In genomic region chr1:45542591-45542990, GRCh38 we compare ENCODE assay signal across 1 cellular context.
TF ChIP-seq lines count a peak whose summit lies in the region.

No MANE protein-coding gene starts in this region.

TF ChIP-seq in HepG2, 621 proteins besides CTCF, POLR2A, EP300 and RAD21 (continued from another document and continues in another):
- no peak for TF ChIP-seq FOXA1 (IDR thresholded peaks at IDR 0.05)
- peak; percentile 41 for TF ChIP-seq FOXA1 (CRISPR knock-in tag; IDR thresholded peaks at IDR 0.05)
- no peak for TF ChIP-seq PCBP2 (optimal IDR thresholded peaks at IDR 0.05; ENCODE audit: low read depth, low read length, poor library complexity, severe bottlenecking)
- no peak for TF ChIP-seq HOXA7 (CRISPR knock-in tag; IDR thresholded peaks at IDR 0.05)
- no peak for TF ChIP-seq U2AF2 (IDR thresholded peaks at IDR 0.05; ENCODE audit: low read depth, low read length)
- peak; percentile 83; the same call in 1 of the 2 replicates for TF ChIP-seq RCOR2 (CRISPR knock-in tag; IDR thresholded peaks at IDR 0.05)
- TF ChIP-seq DRAP1 (CRISPR knock-in tag; IDR thresholded peaks at IDR 0.05), result no peak
- peak; percentile 16; the same call in 1 of the 2 replicates for TF ChIP-seq STAG1 (CRISPR knock-in tag; IDR thresholded peaks at IDR 0.05)
- no peak for TF ChIP-seq ZNF589 (CRISPR knock-in tag; conservative IDR thresholded peaks at IDR 0.05)
- no peak for TF ChIP-seq ZBTB42 (CRISPR knock-in tag; IDR thresholded peaks at IDR 0.05)
- TF ChIP-seq ATF7-NPFF (CRISPR knock-in tag; IDR thresholded peaks at IDR 0.05; ENCODE audit: low read depth), result no peak
- no peak for TF ChIP-seq MEIS1 (CRISPR knock-in tag; IDR thresholded peaks at IDR 0.05; ENCODE audit: borderline replicate concordance)
- TF ChIP-seq NAIF1 (CRISPR knock-in tag; IDR thresholded peaks at IDR 0.05; ENCODE audit: borderline replicate concordance), result no peak
- TF ChIP-seq ZNF264 (CRISPR knock-in tag; IDR thresholded peaks at IDR 0.05), result peak; percentile 85; the same call in 1 of the 2 replicates
- peak; percentile 73 for TF ChIP-seq POGZ (CRISPR knock-in tag; IDR thresholded peaks at IDR 0.05)
- peak; percentile 86; the same call in 1 of the 2 replicates for TF ChIP-seq HOMEZ (CRISPR knock-in tag; IDR thresholded peaks at IDR 0.05; ENCODE audit: low read depth)
- peak; percentile 40; the same call in 1 of the 2 replicates for TF ChIP-seq CREM (IDR thresholded peaks at IDR 0.05)
- no peak for TF ChIP-seq CREM (CRISPR knock-in tag; IDR thresholded peaks at IDR 0.05)
- no peak for TF ChIP-seq THAP8 (CRISPR knock-in tag; IDR thresholded peaks at IDR 0.05; ENCODE audit: borderline replicate concordance)
- TF ChIP-seq AHDC1 (CRISPR knock-in tag; IDR thresholded peaks at IDR 0.05; ENCODE audit: borderline replicate concordance), result peak; percentile 71
- TF ChIP-seq CHD2 (IDR thresholded peaks at IDR 0.05; ENCODE audit: low read depth, low read length), result no peak
- peak; percentile 35; the same call in 1 of the 2 replicates for TF ChIP-seq ZNF652 (CRISPR knock-in tag; IDR thresholded peaks at IDR 0.05; ENCODE audit: borderline replicate concordance, low read depth)
- peak; percentile 80 for TF ChIP-seq ZEB1 (IDR thresholded peaks at IDR 0.05; ENCODE audit: insufficient replicate concordance, low read depth)
- peak; percentile 60 for TF ChIP-seq IRF2 (CRISPR knock-in tag; IDR thresholded peaks at IDR 0.05)
- no peak for TF ChIP-seq ZNF549 (CRISPR knock-in tag; IDR thresholded peaks at IDR 0.05)
- no peak for TF ChIP-seq KDM5B (CRISPR knock-in tag; IDR thresholded peaks at IDR 0.05; ENCODE audit: borderline replicate concordance)
- no peak for TF ChIP-seq TCF12 (IDR thresholded peaks at IDR 0.05)
- no peak for TF ChIP-seq TCF12 (CRISPR knock-in tag; IDR thresholded peaks at IDR 0.05)
- no peak for TF ChIP-seq ZNF280B (CRISPR knock-in tag; IDR thresholded peaks at IDR 0.05; ENCODE audit: borderline replicate concordance)
- 0 out of 2 replicates have a peak, but pooled peaks have one; percentile 45 for TF ChIP-seq YEATS2 (CRISPR knock-in tag; IDR thresholded peaks at IDR 0.05; ENCODE audit: borderline replicate concordance)
- peak; percentile 25; the same call in 1 of the 2 replicates for TF ChIP-seq GABPB1 (CRISPR knock-in tag; IDR thresholded peaks at IDR 0.05)
- no peak for TF ChIP-seq THAP9 (CRISPR knock-in tag; IDR thresholded peaks at IDR 0.05; ENCODE audit: borderline replicate concordance)
- TF ChIP-seq ZNF816 (CRISPR knock-in tag; IDR thresholded peaks at IDR 0.05; ENCODE audit: borderline replicate concordance), result 0 out of 2 replicates have a peak, but pooled peaks have one; percentile 39
- peak; percentile 89 for TF ChIP-seq ARID5B (CRISPR knock-in tag; IDR thresholded peaks at IDR 0.05)
- no peak for TF ChIP-seq ZUFSP (CRISPR knock-in tag; IDR thresholded peaks at IDR 0.05; ENCODE audit: borderline replicate concordance)
- TF ChIP-seq BATF2 (CRISPR knock-in tag; IDR thresholded peaks at IDR 0.05), result no peak
- TF ChIP-seq PHF8 (CRISPR knock-in tag; IDR thresholded peaks at IDR 0.05), result 0 out of 2 replicates have a peak, but pooled peaks have one; percentile 26
- TF ChIP-seq XRCC5 (optimal IDR thresholded peaks at IDR 0.05; ENCODE audit: low read length), result peak; percentile 44
- peak; percentile 60; the same call in 1 of the 2 replicates for TF ChIP-seq HMG20B (CRISPR knock-in tag; conservative IDR thresholded peaks at IDR 0.05)
- TF ChIP-seq TEAD3 (CRISPR knock-in tag; optimal IDR thresholded peaks at IDR 0.05; ENCODE audit: borderline replicate concordance), result peak; percentile 88
- 0 out of 2 replicates have a peak, but pooled peaks have one; percentile 43 for TF ChIP-seq ZBTB7B (CRISPR knock-in tag; IDR thresholded peaks at IDR 0.05)
- TF ChIP-seq ZNF776 (CRISPR knock-in tag; IDR thresholded peaks at IDR 0.05), result no peak
- no peak for TF ChIP-seq ZNF564 (CRISPR knock-in tag; IDR thresholded peaks at IDR 0.05)
- no peak for TF ChIP-seq IKZF1 (IDR thresholded peaks at IDR 0.05)
- TF ChIP-seq GABPA (IDR thresholded peaks at IDR 0.05; ENCODE audit: low read depth, low read length), result no peak
- peak; percentile 44; the same call in 1 of the 2 replicates for TF ChIP-seq GABPA (CRISPR knock-in tag; IDR thresholded peaks at IDR 0.05; ENCODE audit: low read depth)
- TF ChIP-seq MAX (IDR thresholded peaks at IDR 0.05), result peak; percentile 65
